8 cellular contexts compared by ENCODE assay signal in genomic region chr11:118921929-118922744, GRCh38. TPM values are rescaled to one million over a fixed set of nuclear protein-coding genes. Genes with fewer than 3 reads are reported as not detected.
A peak's percentile ranks its signal among the peaks of the same experiment; 100 is the strongest.
DNase-seq lines count a peak whose midpoint lies in the region; TF ChIP-seq lines count a peak whose summit lies in the region.

No MANE protein-coding gene starts in this region.

- peak overlapping the region; percentile 55 for H2AK5ac ChIP-seq in mesenchymal stem cell (ENCODE audit: low read length, severe bottlenecking)

- 45% methylated on average over 14 of the region's 20 CpGs for WGBS in mesenchymal stem cell
- WGBS in urinary bladder, result 9% methylated on average over 20 of the region's 20 CpGs

- peak overlapping the region; percentile 93 to 98 for H2BK12ac ChIP-seq in mesenchymal stem cell (ENCODE audit: low read length in 2 of 2)

- no TSS peak for BruUV-seq in OCI-LY7 (replicated peaks; lab: Mats Ljungman, UMichigan)

- H3K4me2 ChIP-seq in OCI-LY7 (ENCODE audit: low read length) (peak overlapping the region; percentile 87; the same call in 1 of the 2 replicates), mesenchymal stem cell (ENCODE audit: low read length, poor library complexity, severe bottlenecking) (peak overlapping the region; percentile 85)

- H3K79me1 ChIP-seq in mesenchymal stem cell (replicated peaks; ENCODE audit: low read length, poor library complexity, severe bottlenecking), result no peaks in the 10 kb centered on the region

- H3K36me3 Mint-ChIP-seq in CD8-positive, alpha-beta memory T cell, result peaks cover 13 to 57% (median 14%) of the 10 kb centered on the region in 3 donors

- CTCF ChIA-PET in CD8-positive, alpha-beta memory T cell (lab: Charles Lee), result interaction anchor here (1.2 to 6.7 kb wide), 3 partner anchors 50 to 230 kb away, joined by 3 to 22 read pairs (median 6); no protein-coding TSS in a partner anchor
- CTCF ChIA-PET in OCI-LY7 (lab: Charles Lee; ENCODE audit: unreplicated experiment), result no interaction called here

- H4K20me1 ChIP-seq in OCI-LY7 (ENCODE audit: insufficient read depth, low read length), result no peaks in the 10 kb centered on the region

- peak overlapping the region; percentile 88 to 97 for H3K18ac ChIP-seq in mesenchymal stem cell (ENCODE audit: low read depth in 1 of 2, low read length in 2 of 2)

- H3K27ac Mint-ChIP-seq in CD8-positive, alpha-beta memory T cell, result peak overlapping the region; percentile 96 to 100 (median 100)

- intact Hi-C loops in OCI-LY7 (cut with micrococcal nuclease; ENCODE audit: unreplicated experiment), result no loop called here

- peak overlapping the region in 1 of 2 experiments; percentile 68 for H3K23ac ChIP-seq in mesenchymal stem cell (ENCODE audit: low read length in 2 of 2)

- no peak overlapping the region for H2AFZ ChIP-seq in OCI-LY7 (ENCODE audit: low read length)
- H2AFZ ChIP-seq in mesenchymal stem cell (ENCODE audit: low read depth, low read length), result no peak overlapping the region

- peak overlapping the region; percentile 94 for H3K4me3 ChIP-seq in CD8-positive, alpha-beta memory T cell (ENCODE audit: low read length)
- H3K4me3 ChIP-seq in OCI-LY7 (ENCODE audit: low read depth, low read length, poor library complexity, severe bottlenecking), result no peak overlapping the region
- H3K4me3 ChIP-seq in effector memory CD4-positive, alpha-beta T cell (ENCODE audit: insufficient read depth, low read depth, low read length, poor library complexity, severe bottlenecking), result peak overlapping the region; percentile 98
- peak overlapping the region; percentile 78 to 97 for H3K4me3 ChIP-seq in mesenchymal stem cell (ENCODE audit: insufficient read depth in 1 of 2, low read depth in 1 of 2, low read length in 2 of 2)
- peak overlapping the region; percentile 82 for H3K4me3 ChIP-seq in urinary bladder (ENCODE audit: low read depth, low read length)

- peak in 1 of 5 donors; percentile 43 for DNase-seq in CD8-positive, alpha-beta memory T cell
- DNase-seq in OCI-LY7 (ENCODE audit: low spot score) (no peak), mesenchymal stem cell (peak; percentile 83), activated gamma-delta T cell (lab: John Stamatoyannopoulos, UW) (no peak)
- DNase-seq in effector memory CD4-positive, alpha-beta T cell, result no peak
- DNase-seq in stimulated activated CD4-positive, alpha-beta T cell treated with anti-CD3 and anti-CD28 coated beads, Interleukin-4, amount 100 ng/mL, for 4 hours, result no peak
- DNase-seq in activated CD4-positive, alpha-beta T cell treated with anti-CD3 and anti-CD28 coated beads for 1 hour, result no peak

- TF ChIP-seq CTCF in OCI-LY7 (conservative IDR thresholded peaks at IDR 0.05; ENCODE audit: low read length), result no peak

- POLR2A ChIA-PET in CD8-positive, alpha-beta memory T cell (lab: Charles Lee), result interaction anchor here (3.0 to 11.4 kb wide), 2 partner anchors 9 to 132 kb away, joined by 33 to 203 read pairs; partner anchors contain the start of gene DDX6
- POLR2A ChIA-PET in OCI-LY7 (lab: Charles Lee), result interaction anchor here (0.6 to 3.7 kb wide), 3 partner anchors 10 to 44 kb away, joined by 3 to 25 read pairs (median 3); no protein-coding TSS in a partner anchor

- H3K36me3 ChIP-seq in CD8-positive, alpha-beta memory T cell (ENCODE audit: insufficient read depth, low read length), result peaks cover 5% of the 10 kb centered on the region
- no peaks in the 10 kb centered on the region for H3K36me3 ChIP-seq in OCI-LY7 (ENCODE audit: insufficient read depth, low read length)
- peaks cover 6% of the 10 kb centered on the region for H3K36me3 ChIP-seq in effector memory CD4-positive, alpha-beta T cell (ENCODE audit: control insufficient read depth, insufficient read depth, low read length)
- peaks cover 0 to 13% of the 10 kb centered on the region in 2 experiments for H3K36me3 ChIP-seq in mesenchymal stem cell (ENCODE audit: control insufficient read depth in 1 of 2, insufficient read depth in 2 of 2, low read depth in 1 of 2, low read length in 2 of 2)
- H3K36me3 ChIP-seq in urinary bladder (ENCODE audit: insufficient read depth), result no peaks in the 10 kb centered on the region

- peak overlapping the region; percentile 88 for H3K27ac ChIP-seq in CD8-positive, alpha-beta memory T cell (ENCODE audit: low read depth, low read length)
- H3K27ac ChIP-seq in OCI-LY7 (ENCODE audit: low read depth, low read length, poor library complexity, severe bottlenecking) (no peak overlapping the region), mesenchymal stem cell (ENCODE audit: low read length, poor library complexity, severe bottlenecking) (peak overlapping the region; percentile 98), urinary bladder (ENCODE audit: low read depth) (peak overlapping the region; percentile 92)
- H3K27ac ChIP-seq in effector memory CD4-positive, alpha-beta T cell (ENCODE audit: insufficient read depth, low read length, poor library complexity, severe bottlenecking), result peak overlapping the region; percentile 98

- peaks cover 59% of the 10 kb centered on the region for H3K4me1 ChIP-seq in CD8-positive, alpha-beta memory T cell (ENCODE audit: insufficient read depth, low read length)
- H3K4me1 ChIP-seq in OCI-LY7 (ENCODE audit: insufficient read depth, low read length, poor library complexity, severe bottlenecking), result peaks cover 75% of the 10 kb centered on the region
- peaks cover 66% of the 10 kb centered on the region for H3K4me1 ChIP-seq in effector memory CD4-positive, alpha-beta T cell (ENCODE audit: control insufficient read depth, insufficient read depth, low read length, poor library complexity, severe bottlenecking)
- peaks cover 62% of the 10 kb centered on the region for H3K4me1 ChIP-seq in mesenchymal stem cell (ENCODE audit: control insufficient read depth, insufficient read depth, low read depth, low read length)
- no peaks in the 10 kb centered on the region for H3K4me1 ChIP-seq in urinary bladder (ENCODE audit: insufficient read depth)

- no peaks in the 10 kb centered on the region for H3K9me2 ChIP-seq in OCI-LY7 (ENCODE audit: insufficient read depth, low read length)

- H2BK5ac ChIP-seq in mesenchymal stem cell (ENCODE audit: low read depth, low read length, poor library complexity, severe bottlenecking), result peak overlapping the region; percentile 73

- peaks cover 22% of the 10 kb centered on the region; the same call in 1 of the 2 replicates for H3K79me2 ChIP-seq in OCI-LY7 (ENCODE audit: insufficient read depth, low read depth, low read length)

- peak overlapping the region; percentile 82 to 86 for H3K4ac ChIP-seq in mesenchymal stem cell (ENCODE audit: low read depth in 1 of 2, low read length in 2 of 2)

- peaks cover 0 to 12% of the 10 kb centered on the region in 2 donors for H3K27me3 Mint-ChIP-seq in CD8-positive, alpha-beta memory T cell

- H4K91ac ChIP-seq in mesenchymal stem cell (ENCODE audit: low read length), result peak overlapping the region; percentile 99

- peak overlapping the region; percentile 90 for H2BK15ac ChIP-seq in mesenchymal stem cell (ENCODE audit: low read depth, poor library complexity, severe bottlenecking)

- peak overlapping the region; percentile 97 for H2BK120ac ChIP-seq in mesenchymal stem cell (ENCODE audit: low read depth, low read length)

- peak overlapping the region; percentile 96 for H4K8ac ChIP-seq in mesenchymal stem cell (ENCODE audit: low read length)

- peak overlapping the region; percentile 39 to 95 for H3K14ac ChIP-seq in mesenchymal stem cell (ENCODE audit: low read length in 2 of 2)

- H3K4me1 Mint-ChIP-seq in CD8-positive, alpha-beta memory T cell, result peaks cover 55 to 71% (median 57%) of the 10 kb centered on the region in 3 donors

- no peaks in the 10 kb centered on the region for H3K9me3 ChIP-seq in CD8-positive, alpha-beta memory T cell (ENCODE audit: low read length)
- H3K9me3 ChIP-seq in OCI-LY7 (ENCODE audit: low read length), result no peaks in the 10 kb centered on the region
- H3K9me3 ChIP-seq in effector memory CD4-positive, alpha-beta T cell (ENCODE audit: control insufficient read depth, low read length), result no peaks in the 10 kb centered on the region
- H3K9me3 ChIP-seq in mesenchymal stem cell (ENCODE audit: control insufficient read depth, low read length), result no peaks in the 10 kb centered on the region

- peaks cover 0 to 4% (median 2%) of the 10 kb centered on the region in 5 donors for H3K9me3 Mint-ChIP-seq in CD8-positive, alpha-beta memory T cell

- H3K27me3 ChIP-seq in CD8-positive, alpha-beta memory T cell (ENCODE audit: insufficient read depth, low read length, poor library complexity, severe bottlenecking), result no peaks in the 10 kb centered on the region
- no peaks in the 10 kb centered on the region for H3K27me3 ChIP-seq in effector memory CD4-positive, alpha-beta T cell (replicated peaks; ENCODE audit: control insufficient read depth, insufficient read depth, low read length, poor library complexity, severe bottlenecking)
- no peaks in the 10 kb centered on the region for H3K27me3 ChIP-seq in mesenchymal stem cell (ENCODE audit: control insufficient read depth in 1 of 2, insufficient read depth in 1 of 2, low read length in 2 of 2)

- peak overlapping the region; percentile 95 for H3K9ac ChIP-seq in mesenchymal stem cell (ENCODE audit: low read length)

- H3K4me3 Mint-ChIP-seq in CD8-positive, alpha-beta memory T cell, result peak overlapping the region; percentile 98 to 100 (median 99)

RNA-seq across cellular contexts. Expression of gene BCL9L, which starts 3.6 kb away (rescaled TPM):
- 10 to 100 TPM; 39.6 to 42.8 TPM for total RNA-seq in CD8-positive, alpha-beta memory T cell
- 9.1 TPM for polyA plus RNA-seq in CD8-positive, alpha-beta memory T cell
- total RNA-seq in OCI-LY7 (2014; rRNA removed; shearing (Covaris generic)), result 3.7 and 6.4 TPM in 2 replicates
- 14.8 and 16.6 TPM in 2 replicates for total RNA-seq in OCI-LY7 (2022)
- polyA plus RNA-seq in mesenchymal stem cell (2013, experiment 1 of 2), result 121 TPM
- 115 TPM for polyA plus RNA-seq in mesenchymal stem cell (2013, experiment 2 of 2)
- 15.1 TPM for total RNA-seq in urinary bladder
- polyA plus RNA-seq in urinary bladder, result 48.1 TPM

RNA-seq across cellular contexts. Expression of gene UPK2, which starts 34.0 kb away (rescaled TPM):
- total RNA-seq in CD8-positive, alpha-beta memory T cell, result under 1 TPM in 1 of 2 experiments, not detected in 1; 0.22 TPM
- polyA plus RNA-seq in CD8-positive, alpha-beta memory T cell, result not detected
- 0.28 TPM in 1 of 2 replicates, not detected in the other for total RNA-seq in OCI-LY7 (2014; rRNA removed; shearing (Covaris generic))
- total RNA-seq in OCI-LY7 (2022) (0.34 TPM in 1 of 2 replicates, not detected in the other), urinary bladder (38.2 TPM)
- 0.04 TPM for polyA plus RNA-seq in mesenchymal stem cell (2013, experiment 1 of 2)
- polyA plus RNA-seq in mesenchymal stem cell (2013, experiment 2 of 2), result not detected
- polyA plus RNA-seq in urinary bladder, result 33.8 TPM

RNA-seq across cellular contexts. Expression of gene CXCR5, which starts 38.4 kb away (rescaled TPM):
- total RNA-seq in CD8-positive, alpha-beta memory T cell, result 1 to 10 TPM; 5.8 to 6.3 TPM
- 4.5 TPM for polyA plus RNA-seq in CD8-positive, alpha-beta memory T cell
- 1.4 and 3.3 TPM in 2 replicates for total RNA-seq in OCI-LY7 (2014; rRNA removed; shearing (Covaris generic))
- total RNA-seq in OCI-LY7 (2022) (7.1 and 7.3 TPM in 2 replicates), urinary bladder (not detected)
- polyA plus RNA-seq in mesenchymal stem cell (2013, experiment 1 of 2), result 0.01 TPM
- polyA plus RNA-seq in mesenchymal stem cell (2013, experiment 2 of 2), result 0.01 TPM
- polyA plus RNA-seq in urinary bladder, result 0.38 TPM

RNA-seq across cellular contexts. Expression of gene FOXR1, which starts 49.4 kb away (rescaled TPM):
- total RNA-seq in CD8-positive, alpha-beta memory T cell, result not detected
- polyA plus RNA-seq in CD8-positive, alpha-beta memory T cell, result not detected
- not detected in 2 replicates for total RNA-seq in OCI-LY7 (2014; rRNA removed; shearing (Covaris generic))
- not detected in 2 replicates for total RNA-seq in OCI-LY7 (2022)
- not detected for polyA plus RNA-seq in mesenchymal stem cell (2013, experiment 1 of 2)
- not detected for polyA plus RNA-seq in mesenchymal stem cell (2013, experiment 2 of 2)
- not detected for total RNA-seq in urinary bladder
- not detected for polyA plus RNA-seq in urinary bladder

Comparison
In these comparisons a context has a peak if more than half of its experiments do, and no peak if none do; other contexts are left out.
1. RNA of gene UPK2, which starts 34.0 kb away (total RNA-seq): 38.2 TPM in urinary bladder (single experiment); 0.28 to 0.34 TPM in OCI-LY7 and 0.22 TPM in CD8-positive, alpha-beta memory T cell; every median in the first group is over 10 times any median in the second.